ENCODE assay signal across 1 cellular context in the genomic region with DNA sequence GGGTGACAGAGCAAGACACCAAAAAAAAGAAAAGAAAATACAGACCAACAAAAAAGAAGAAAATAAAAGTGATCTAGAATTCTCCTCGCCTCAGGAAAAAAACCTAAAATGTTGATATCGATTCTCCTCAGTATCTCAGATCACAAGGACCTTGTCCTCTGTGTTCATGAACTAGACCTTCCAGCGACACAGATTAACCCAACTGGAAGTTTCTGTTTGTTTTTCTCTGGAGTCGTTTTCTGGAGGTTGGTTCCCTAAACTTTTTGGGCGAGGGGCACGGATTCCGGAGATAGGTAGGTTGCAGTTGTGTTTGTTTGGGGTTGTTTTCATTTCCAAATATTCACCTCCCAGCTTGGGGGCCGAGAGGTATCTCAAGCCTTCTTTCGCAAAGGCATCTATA.
TF ChIP-seq lines count a peak whose summit lies in the region.

No MANE protein-coding gene starts in this region.

TF ChIP-seq in HCT116, 20 proteins besides CTCF, POLR2A, EP300 and RAD21:
- TF ChIP-seq, protein P1, sequence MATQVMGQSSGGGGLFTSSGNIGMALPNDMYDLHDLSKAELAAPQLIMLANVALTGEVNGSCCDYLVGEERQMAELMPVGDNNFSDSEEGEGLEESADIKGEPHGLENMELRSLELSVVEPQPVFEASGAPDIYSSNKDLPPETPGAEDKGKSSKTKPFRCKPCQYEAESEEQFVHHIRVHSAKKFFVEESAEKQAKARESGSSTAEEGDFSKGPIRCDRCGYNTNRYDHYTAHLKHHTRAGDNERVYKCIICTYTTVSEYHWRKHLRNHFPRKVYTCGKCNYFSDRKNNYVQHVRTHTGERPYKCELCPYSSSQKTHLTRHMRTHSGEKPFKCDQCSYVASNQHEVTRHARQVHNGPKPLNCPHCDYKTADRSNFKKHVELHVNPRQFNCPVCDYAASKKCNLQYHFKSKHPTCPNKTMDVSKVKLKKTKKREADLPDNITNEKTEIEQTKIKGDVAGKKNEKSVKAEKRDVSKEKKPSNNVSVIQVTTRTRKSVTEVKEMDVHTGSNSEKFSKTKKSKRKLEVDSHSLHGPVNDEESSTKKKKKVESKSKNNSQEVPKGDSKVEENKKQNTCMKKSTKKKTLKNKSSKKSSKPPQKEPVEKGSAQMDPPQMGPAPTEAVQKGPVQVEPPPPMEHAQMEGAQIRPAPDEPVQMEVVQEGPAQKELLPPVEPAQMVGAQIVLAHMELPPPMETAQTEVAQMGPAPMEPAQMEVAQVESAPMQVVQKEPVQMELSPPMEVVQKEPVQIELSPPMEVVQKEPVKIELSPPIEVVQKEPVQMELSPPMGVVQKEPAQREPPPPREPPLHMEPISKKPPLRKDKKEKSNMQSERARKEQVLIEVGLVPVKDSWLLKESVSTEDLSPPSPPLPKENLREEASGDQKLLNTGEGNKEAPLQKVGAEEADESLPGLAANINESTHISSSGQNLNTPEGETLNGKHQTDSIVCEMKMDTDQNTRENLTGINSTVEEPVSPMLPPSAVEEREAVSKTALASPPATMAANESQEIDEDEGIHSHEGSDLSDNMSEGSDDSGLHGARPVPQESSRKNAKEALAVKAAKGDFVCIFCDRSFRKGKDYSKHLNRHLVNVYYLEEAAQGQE (IDR thresholded peaks at IDR 0.05; ENCODE audit: low read depth) = no peak
- no peak for TF ChIP-seq EGR1 (IDR thresholded peaks at IDR 0.05; ENCODE audit: low read depth)
- TF ChIP-seq SRF (IDR thresholded peaks at IDR 0.05; ENCODE audit: low read depth) = no peak
- no peak for TF ChIP-seq YY1 (IDR thresholded peaks at IDR 0.05; ENCODE audit: extremely low read depth, insufficient replicate concordance, low read depth, low read length)
- TF ChIP-seq, protein P2, sequence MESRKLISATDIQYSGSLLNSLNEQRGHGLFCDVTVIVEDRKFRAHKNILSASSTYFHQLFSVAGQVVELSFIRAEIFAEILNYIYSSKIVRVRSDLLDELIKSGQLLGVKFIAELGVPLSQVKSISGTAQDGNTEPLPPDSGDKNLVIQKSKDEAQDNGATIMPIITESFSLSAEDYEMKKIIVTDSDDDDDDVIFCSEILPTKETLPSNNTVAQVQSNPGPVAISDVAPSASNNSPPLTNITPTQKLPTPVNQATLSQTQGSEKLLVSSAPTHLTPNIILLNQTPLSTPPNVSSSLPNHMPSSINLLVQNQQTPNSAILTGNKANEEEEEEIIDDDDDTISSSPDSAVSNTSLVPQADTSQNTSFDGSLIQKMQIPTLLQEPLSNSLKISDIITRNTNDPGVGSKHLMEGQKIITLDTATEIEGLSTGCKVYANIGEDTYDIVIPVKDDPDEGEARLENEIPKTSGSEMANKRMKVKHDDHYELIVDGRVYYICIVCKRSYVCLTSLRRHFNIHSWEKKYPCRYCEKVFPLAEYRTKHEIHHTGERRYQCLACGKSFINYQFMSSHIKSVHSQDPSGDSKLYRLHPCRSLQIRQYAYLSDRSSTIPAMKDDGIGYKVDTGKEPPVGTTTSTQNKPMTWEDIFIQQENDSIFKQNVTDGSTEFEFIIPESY (IDR thresholded peaks at IDR 0.05; ENCODE audit: extremely low read depth, insufficient replicate concordance, low read length) = no peak
- TF ChIP-seq JUND (IDR thresholded peaks at IDR 0.05) = no peak
